In the genomic region with DNA sequence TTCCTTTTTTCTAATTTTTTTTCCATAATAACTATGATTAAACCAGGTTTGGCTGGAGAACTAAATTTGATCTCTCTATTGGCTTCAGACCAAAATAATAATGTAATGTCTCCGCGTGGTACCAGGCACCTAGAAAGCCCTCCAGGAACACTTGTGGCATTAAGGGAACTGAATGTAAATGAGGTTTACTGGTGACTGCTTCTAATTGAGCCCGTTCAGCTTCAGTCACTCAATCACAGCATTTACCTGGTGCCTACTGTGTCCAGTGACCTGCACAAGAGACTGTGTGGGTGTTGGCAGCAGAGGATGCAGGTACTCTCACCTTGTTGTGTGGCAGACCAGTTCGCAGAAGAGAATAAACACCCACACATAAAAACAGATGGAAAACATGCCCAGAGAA, we compare ENCODE assay signal across 25 cellular contexts.
"Had no signal": no experiment of that assay in that cellular context is flagged by ENCODE, and none has a peak within 500 bp of the region (broad histone marks: within the 10 kb centered on the region; RNA-seq: fewer than 3 reads in every experiment).

No MANE protein-coding gene starts in this region.

- H3K27ac Mint-ChIP-seq: stimulated activated memory B cell treated with anti-CD40 and anti-IgM and Interleukin-4, amounts not matched to agents 10 μg/mL and 1 μg/mL and 100 μg/mL, for 72 hours had no signal

- H3K4me1 ChIP-seq: pancreas, prostate gland, stomach, transverse colon had no signal

- ATAC-seq: esophagus mucosa; heart right ventricle; mucosa of descending colon; naive thymus-derived CD8-positive, alpha-beta T cell; pancreas; sciatic nerve; stimulated activated memory B cell treated with anti-CD40 and anti-IgM and Interleukin-4, amounts not matched to agents 10 μg/mL and 1 μg/mL and 100 μg/mL, for 72 hours had no signal

- H3K36me3 Mint-ChIP-seq: stimulated activated memory B cell treated with anti-CD40 and anti-IgM and Interleukin-4, amounts not matched to agents 10 μg/mL and 1 μg/mL and 100 μg/mL, for 72 hours had no signal

- FAIRE-seq: endometrium, islet of Langerhans, pancreas had no signal

- DNase-seq: cortex of kidney; dorsolateral prefrontal cortex; effector CD8-positive, alpha-beta T cell; heart right ventricle; hypothalamus; kidney glomerular epithelial cell; mucosa of descending colon; naive thymus-derived CD8-positive, alpha-beta T cell; occipital lobe; pancreas; retina; spleen; stimulated activated CD4-positive, alpha-beta T cell treated with anti-CD3 and anti-CD28 coated beads, Interleukin-15, amount 100 ng/mL, for 24 hours; stimulated activated CD4-positive, alpha-beta T cell treated with anti-CD3 and anti-CD28 coated beads, Interleukin-1b, Interleukin-23, amount 100 ng/mL, for 48 hours; stimulated activated CD4-positive, alpha-beta T cell treated with anti-CD3 and anti-CD28 coated beads, Interleukin-4, amount 100 ng/mL, for 24 hours; stomach; substantia nigra; transverse colon had no signal

- H3K36me3 ChIP-seq: heart right ventricle, pancreas, prostate gland, spleen, stomach, thoracic aorta, transverse colon had no signal

- H3K9me3 Mint-ChIP-seq: stimulated activated memory B cell treated with anti-CD40 and anti-IgM and Interleukin-4, amounts not matched to agents 10 μg/mL and 1 μg/mL and 100 μg/mL, for 72 hours had no signal

- H3K27me3 Mint-ChIP-seq: stimulated activated memory B cell treated with anti-CD40 and anti-IgM and Interleukin-4, amounts not matched to agents 10 μg/mL and 1 μg/mL and 100 μg/mL, for 72 hours had no signal

- H3K27ac ChIP-seq: dorsolateral prefrontal cortex, heart right ventricle, pancreas, prostate gland, spleen, stomach, thoracic aorta, transverse colon had no signal

- H3K9me3 ChIP-seq: heart right ventricle, mucosa of descending colon, pancreas, prostate gland, stomach, thoracic aorta, transverse colon had no signal

- H3K4me3 ChIP-seq: dorsolateral prefrontal cortex, heart right ventricle, mucosa of descending colon, pancreas, prostate gland, stomach, thoracic aorta, transverse colon had no signal

- H3K4me3 Mint-ChIP-seq: stimulated activated memory B cell treated with anti-CD40 and anti-IgM and Interleukin-4, amounts not matched to agents 10 μg/mL and 1 μg/mL and 100 μg/mL, for 72 hours had no signal

- H3K27me3 ChIP-seq: dorsolateral prefrontal cortex, pancreas, stomach had no signal
